6 cellular contexts compared by ENCODE assay signal in the genomic region with DNA sequence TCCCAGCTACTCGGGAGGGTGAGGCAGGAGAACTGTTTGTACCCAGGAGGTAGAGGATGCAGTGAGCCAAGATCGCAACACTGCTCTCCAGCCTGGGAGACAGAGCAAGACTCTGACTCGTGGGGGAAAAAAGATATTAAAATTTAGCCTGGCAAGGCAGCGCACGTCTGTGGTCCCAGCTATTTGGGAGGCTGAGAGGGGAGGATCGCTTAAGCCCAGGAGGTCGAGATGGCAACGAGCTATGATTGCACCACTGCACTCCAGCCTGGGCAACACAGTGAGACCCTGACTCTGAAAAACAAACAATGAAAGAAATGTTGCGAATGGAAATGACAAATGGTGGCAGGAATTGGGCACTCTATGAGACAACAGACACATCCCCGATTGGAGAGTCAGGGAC.
DNase-seq lines count a peak whose midpoint lies in the region; ATAC-seq, FAIRE-seq and TF ChIP-seq lines count a peak whose summit lies in the region.
"Not testable (repeated sequence)": the region's sequence is repeated elsewhere in the genome, so short reads cannot be mapped to it uniquely, and the experiment has no call there.

No MANE protein-coding gene starts in this region.

- not testable (repeated sequence) for FAIRE-seq in kidney (lab: Jason Lieb, UNC)

- H3K27me3 Mint-ChIP-seq in activated T-helper 2 cell treated with anti-CD3 and anti-CD28 coated beads, Interferon-gamma antibody, Interleukin-2, Interleukin-4, amounts not matched to agents 10 μg/mL and 5 μg/mL and 100 μg/mL, durations not matched to agents 14 hours and 24 hours and 36 hours (ENCODE audit: low read depth); glutamatergic neuron (ENCODE audit: unreplicated experiment); natural killer cell treated with Interleukin-12 subunit alpha and Interleukin-12 subunit beta and Interleukin-15 and Interleukin-18, amount 100 ng/mL, for 72 hours: not testable (repeated sequence)

- H3K27ac Mint-ChIP-seq in activated T-helper 2 cell treated with anti-CD3 and anti-CD28 coated beads, Interferon-gamma antibody, Interleukin-2, Interleukin-4, amounts not matched to agents 10 μg/mL and 5 μg/mL and 100 μg/mL, durations not matched to agents 14 hours and 24 hours and 36 hours; glutamatergic neuron (ENCODE audit: unreplicated experiment): not testable (repeated sequence)
- peak overlapping the region in 1 of 2 donors; percentile 51 for H3K27ac Mint-ChIP-seq in natural killer cell treated with Interleukin-12 subunit alpha and Interleukin-12 subunit beta and Interleukin-15 and Interleukin-18, amount 100 ng/mL, for 72 hours
- peak overlapping the region; percentile 5 for H3K27ac Mint-ChIP-seq in stimulated activated effector memory CD8-positive, alpha-beta T cell treated with anti-CD3 and anti-CD28 coated beads, Interleukin-12 subunit alpha, Interleukin-12 subunit beta, amount 100 ng/mL, for 72 hours

- H3K4me1 ChIP-seq in kidney (ENCODE audit: control insufficient read depth in 1 of 2, insufficient read depth in 1 of 2, low read depth in 1 of 2, low read length in 2 of 2) = not testable (repeated sequence)

- not testable (repeated sequence) for H3K4me3 ChIP-seq in kidney (ENCODE audit: low read length in 2 of 2)

- not testable (repeated sequence) for ATAC-seq in natural killer cell treated with Interleukin-12 subunit alpha and Interleukin-12 subunit beta and Interleukin-15 and Interleukin-18, amount 100 ng/mL, for 72 hours; stimulated activated effector memory CD8-positive, alpha-beta T cell treated with anti-CD3 and anti-CD28 coated beads, Interleukin-12 subunit alpha, Interleukin-12 subunit beta, amount 100 ng/mL, for 72 hours

- H3K9me3 Mint-ChIP-seq in activated T-helper 2 cell treated with anti-CD3 and anti-CD28 coated beads, Interferon-gamma antibody, Interleukin-2, Interleukin-4, amounts not matched to agents 10 μg/mL and 5 μg/mL and 100 μg/mL, durations not matched to agents 14 hours and 24 hours and 36 hours; glutamatergic neuron (ENCODE audit: unreplicated experiment); natural killer cell treated with Interleukin-12 subunit alpha and Interleukin-12 subunit beta and Interleukin-15 and Interleukin-18, amount 100 ng/mL, for 72 hours; stimulated activated effector memory CD8-positive, alpha-beta T cell treated with anti-CD3 and anti-CD28 coated beads, Interleukin-12 subunit alpha, Interleukin-12 subunit beta, amount 100 ng/mL, for 72 hours: not testable (repeated sequence)

- not testable (repeated sequence) for H3K4me1 Mint-ChIP-seq in activated T-helper 2 cell treated with anti-CD3 and anti-CD28 coated beads, Interferon-gamma antibody, Interleukin-2, Interleukin-4, amounts not matched to agents 10 μg/mL and 5 μg/mL and 100 μg/mL, durations not matched to agents 14 hours and 24 hours and 36 hours (ENCODE audit: low read depth); glutamatergic neuron (ENCODE audit: low read depth, unreplicated experiment); natural killer cell treated with Interleukin-12 subunit alpha and Interleukin-12 subunit beta and Interleukin-15 and Interleukin-18, amount 100 ng/mL, for 72 hours (ENCODE audit: low read depth in 2 of 2); stimulated activated effector memory CD8-positive, alpha-beta T cell treated with anti-CD3 and anti-CD28 coated beads, Interleukin-12 subunit alpha, Interleukin-12 subunit beta, amount 100 ng/mL, for 72 hours

- peak; percentile 18 for DNase-seq in activated T-helper 2 cell treated with anti-CD3 and anti-CD28 coated beads, Interferon-gamma antibody, Interleukin-2, Interleukin-4, amounts not matched to agents 10 μg/mL and 5 μg/mL and 100 μg/mL, durations not matched to agents 14 hours and 24 hours and 36 hours (ENCODE audit: low spot score)
- DNase-seq in glutamatergic neuron = peak; percentile 9
- peak; percentile 73 for DNase-seq in kidney
- DNase-seq in natural killer cell treated with Interleukin-12 subunit alpha and Interleukin-12 subunit beta and Interleukin-15 and Interleukin-18, amount 100 ng/mL, for 72 hours (ENCODE audit: low spot score) = peak; percentile 62
- not testable (repeated sequence) for DNase-seq in stimulated activated effector memory CD8-positive, alpha-beta T cell treated with anti-CD3 and anti-CD28 coated beads, Interleukin-12 subunit alpha, Interleukin-12 subunit beta, amount 100 ng/mL, for 72 hours (ENCODE audit: low spot score in 2 of 2)

- H3K36me3 Mint-ChIP-seq in activated T-helper 2 cell treated with anti-CD3 and anti-CD28 coated beads, Interferon-gamma antibody, Interleukin-2, Interleukin-4, amounts not matched to agents 10 μg/mL and 5 μg/mL and 100 μg/mL, durations not matched to agents 14 hours and 24 hours and 36 hours (ENCODE audit: low read depth) = peaks cover 15% of the 10 kb centered on the region
- H3K36me3 Mint-ChIP-seq in glutamatergic neuron (ENCODE audit: unreplicated experiment); natural killer cell treated with Interleukin-12 subunit alpha and Interleukin-12 subunit beta and Interleukin-15 and Interleukin-18, amount 100 ng/mL, for 72 hours: not testable (repeated sequence)
- peaks cover 40% of the 10 kb centered on the region for H3K36me3 Mint-ChIP-seq in stimulated activated effector memory CD8-positive, alpha-beta T cell treated with anti-CD3 and anti-CD28 coated beads, Interleukin-12 subunit alpha, Interleukin-12 subunit beta, amount 100 ng/mL, for 72 hours

- intact Hi-C loops in activated T-helper 2 cell treated with anti-CD3 and anti-CD28 coated beads, Interferon-gamma antibody, Interleukin-2, Interleukin-4, amounts not matched to agents 10 μg/mL and 5 μg/mL and 100 μg/mL, durations not matched to agents 14 hours and 24 hours and 36 hours (cut with micrococcal nuclease); kidney (cut with DNase I): not testable (repeated sequence)

- H3K27ac ChIP-seq in VCaP = peak overlapping the region; percentile 29; the same call in 1 of the 2 replicates
- H3K27ac ChIP-seq in kidney (ENCODE audit: low read depth in 2 of 2, low read length in 2 of 2) = not testable (repeated sequence)

- TF ChIP-seq CTCF in VCaP (conservative IDR thresholded peaks at IDR 0.05); glutamatergic neuron (IDR thresholded peaks at IDR 0.05; ENCODE audit: partially characterized antibody, unreplicated experiment); kidney (IDR thresholded peaks at IDR 0.05; ENCODE audit: borderline replicate concordance, extremely low read depth, insufficient read depth): not testable (repeated sequence)

- not testable (repeated sequence) for H3K4me3 Mint-ChIP-seq in activated T-helper 2 cell treated with anti-CD3 and anti-CD28 coated beads, Interferon-gamma antibody, Interleukin-2, Interleukin-4, amounts not matched to agents 10 μg/mL and 5 μg/mL and 100 μg/mL, durations not matched to agents 14 hours and 24 hours and 36 hours (ENCODE audit: low read depth); glutamatergic neuron (ENCODE audit: unreplicated experiment); natural killer cell treated with Interleukin-12 subunit alpha and Interleukin-12 subunit beta and Interleukin-15 and Interleukin-18, amount 100 ng/mL, for 72 hours; stimulated activated effector memory CD8-positive, alpha-beta T cell treated with anti-CD3 and anti-CD28 coated beads, Interleukin-12 subunit alpha, Interleukin-12 subunit beta, amount 100 ng/mL, for 72 hours

- not testable (repeated sequence) for H3K36me3 ChIP-seq in kidney (ENCODE audit: control insufficient read depth in 1 of 2, insufficient read depth in 2 of 2, low read length in 2 of 2)

- not testable (repeated sequence) for H3K9me3 ChIP-seq in kidney (ENCODE audit: control insufficient read depth in 1 of 2, low read length in 2 of 2)

- not testable (repeated sequence) for H3K9ac ChIP-seq in kidney (ENCODE audit: low read length in 2 of 2)
